Comparison of ENCODE assay signal across 1 cellular context in the genomic region with DNA sequence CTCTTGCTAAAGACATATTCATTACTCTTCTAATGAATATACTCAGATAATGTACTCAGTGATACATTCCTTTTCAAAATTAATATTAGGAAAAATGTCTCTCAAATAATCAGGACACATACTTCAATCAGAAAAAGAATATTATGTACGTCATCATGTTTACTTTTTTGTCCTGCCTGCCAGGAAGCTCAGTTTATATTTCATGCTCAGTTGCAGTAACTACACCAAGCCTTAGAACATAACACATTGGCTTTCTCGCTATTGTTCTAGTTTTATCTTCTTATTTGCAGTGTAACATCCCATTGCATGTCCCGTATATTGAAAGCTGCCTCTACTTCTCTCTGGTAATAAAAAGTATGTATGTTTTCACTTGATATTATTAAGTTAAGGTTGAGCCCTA.
TF ChIP-seq lines count a peak whose summit lies in the region.

No MANE protein-coding gene starts in this region.

TF ChIP-seq in IMR-90, 13 proteins besides CTCF, POLR2A, EP300 and RAD21 (continued from another document):
- TF ChIP-seq ELK1 (IDR thresholded peaks at IDR 0.05; ENCODE audit: borderline replicate concordance, low read depth, low read length) (no peak), NFE2L2 (IDR thresholded peaks at IDR 0.05; ENCODE audit: low read depth, low read length) (no peak), SMC3 (IDR thresholded peaks at IDR 0.05; ENCODE audit: low read depth, low read length) (no peak)
- TF ChIP-seq, protein P1, sequence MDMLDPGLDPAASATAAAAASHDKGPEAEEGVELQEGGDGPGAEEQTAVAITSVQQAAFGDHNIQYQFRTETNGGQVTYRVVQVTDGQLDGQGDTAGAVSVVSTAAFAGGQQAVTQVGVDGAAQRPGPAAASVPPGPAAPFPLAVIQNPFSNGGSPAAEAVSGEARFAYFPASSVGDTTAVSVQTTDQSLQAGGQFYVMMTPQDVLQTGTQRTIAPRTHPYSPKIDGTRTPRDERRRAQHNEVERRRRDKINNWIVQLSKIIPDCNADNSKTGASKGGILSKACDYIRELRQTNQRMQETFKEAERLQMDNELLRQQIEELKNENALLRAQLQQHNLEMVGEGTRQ (IDR thresholded peaks at IDR 0.05; ENCODE audit: low read depth, low read length) = no peak
